ENCODE assay signal across 18 cellular contexts in genomic region chr1:29985376-29985945, GRCh38.
DNase-seq lines count a peak whose midpoint lies in the region; ATAC-seq and TF ChIP-seq lines count a peak whose summit lies in the region.
"Had no signal": no experiment of that assay in that cellular context is flagged by ENCODE, and none has a peak within 500 bp of the region (broad histone marks: within the 10 kb centered on the region; RNA-seq: fewer than 3 reads in every experiment).

No MANE protein-coding gene starts in this region.

- no peaks in the 10 kb centered on the region for H3K9me3 ChIP-seq in smooth muscle cell (replicated peaks; ENCODE audit: low read depth)

- no peaks in the 10 kb centered on the region for H3K36me3 ChIP-seq in mesendoderm (ENCODE audit: control insufficient read depth, insufficient read depth, low read length)
- H3K36me3 ChIP-seq in smooth muscle cell (ENCODE audit: low read depth): no peaks in the 10 kb centered on the region

- no peak overlapping the region for H2BK15ac ChIP-seq in mesendoderm (replicated peaks; ENCODE audit: low read depth)

- H3K79me1 ChIP-seq in mesendoderm (ENCODE audit: low read length): no peaks in the 10 kb centered on the region

- no peak for ATAC-seq in activated CD8-positive, alpha-beta memory T cell treated with anti-CD3 and anti-CD28 coated beads, Interleukin-2, amount 10 ng/mL, durations not matched to agents 7 days and 5 days
- ATAC-seq in HG03175 (IDR thresholded peaks at IDR 0.05; ENCODE audit: unreplicated experiment): no peak
- ATAC-seq: Panc1 had no signal

- H2BK5ac ChIP-seq in mesendoderm (ENCODE audit: low read length): no peak overlapping the region

- peak; percentile 33 for DNase-seq in activated CD8-positive, alpha-beta memory T cell treated with anti-CD3 and anti-CD28 coated beads, Interleukin-2, amount 10 ng/mL, durations not matched to agents 7 days and 5 days
- no peak for DNase-seq in activated CD8-positive, alpha-beta memory T cell treated with anti-CD3 and anti-CD28 coated beads for 24 hours
- DNase-seq in mesendoderm: no peak
- no peak for DNase-seq in NCI-H82 (lab: John Stamatoyannopoulos, UW)
- no peak for DNase-seq in smooth muscle cell (lab: John Stamatoyannopoulos, UW; ENCODE audit: unreplicated experiment)
- DNase-seq in NCI-H2107 treated with DMSO at 0.1 percent for 48 hours (lab: John Stamatoyannopoulos, UW; ENCODE audit: unreplicated experiment): no peak
- DNase-seq: CD4-positive, CD25-positive, alpha-beta regulatory T cell; GM23248; KBM-7; NCI-H1048; NCI-H146; NCI-H2081 treated with DMSO at 0.1 percent for 48 hours; NCI-H345 had no signal

- CTCF ChIA-PET in activated CD8-positive, alpha-beta memory T cell treated with anti-CD3 and anti-CD28 coated beads, Interleukin-2, amount 10 ng/mL, durations not matched to agents 7 days and 5 days (lab: Charles Lee): no interaction called here

- H3K36me3 Mint-ChIP-seq in activated CD8-positive, alpha-beta memory T cell treated with anti-CD3 and anti-CD28 coated beads, Interleukin-2, amount 10 ng/mL, durations not matched to agents 7 days and 5 days: no peaks in the 10 kb centered on the region
- H3K36me3 Mint-ChIP-seq in dendritic cell treated with granulocyte-macrophage colony-stimulating factor and Interleukin-4, amounts not matched to agents 40 ng/mL and 50 ng/mL, for 4 days (ENCODE audit: low read depth): no peaks in the 10 kb centered on the region
- H3K36me3 Mint-ChIP-seq: CD4-positive, CD25-positive, alpha-beta regulatory T cell had no signal

- no CpG with 5 or more reads among the region's 9 CpGs for WGBS in mesendoderm (ENCODE audit: extremely low coverage, insufficient coverage, low lambda C conversion rate)
- WGBS in smooth muscle cell (ENCODE audit: low lambda C conversion rate): 88% methylated on average over 9 of the region's 9 CpGs

- no peaks in the 10 kb centered on the region for H3K27me3 Mint-ChIP-seq in activated CD8-positive, alpha-beta memory T cell treated with anti-CD3 and anti-CD28 coated beads, Interleukin-2, amount 10 ng/mL, durations not matched to agents 7 days and 5 days
- H3K27me3 Mint-ChIP-seq in dendritic cell treated with granulocyte-macrophage colony-stimulating factor and Interleukin-4, amounts not matched to agents 40 ng/mL and 50 ng/mL, for 4 days: peaks cover 17% of the 10 kb centered on the region
- H3K27me3 Mint-ChIP-seq: CD4-positive, CD25-positive, alpha-beta regulatory T cell had no signal

- H3K18ac ChIP-seq in mesendoderm (ENCODE audit: low read length): no peak overlapping the region

- no peak overlapping the region for H3K9ac ChIP-seq in mesendoderm (ENCODE audit: low read length)
- H3K9ac ChIP-seq in smooth muscle cell (ENCODE audit: low read depth): no peak overlapping the region
- H3K9ac ChIP-seq: GM23248 had no signal

- H3K4ac ChIP-seq in mesendoderm (ENCODE audit: low read depth, low read length): peak overlapping the region; percentile 57

- no peak overlapping the region for H3K4me3 ChIP-seq in mesendoderm (ENCODE audit: low read length)
- no peak overlapping the region for H3K4me3 ChIP-seq in smooth muscle cell
- H3K4me3 ChIP-seq: GM23248, SK-N-MC had no signal

- no peak overlapping the region for H2AFZ ChIP-seq in smooth muscle cell (ENCODE audit: low read depth)
- H2AFZ ChIP-seq: GM23248 had no signal

- no peak overlapping the region for H3K4me2 ChIP-seq in mesendoderm (ENCODE audit: low read length)
- H3K4me2 ChIP-seq in smooth muscle cell: no peak overlapping the region

- H2AK5ac ChIP-seq in mesendoderm (ENCODE audit: low read length): no peak overlapping the region

- TF ChIP-seq CTCF in smooth muscle cell (IDR thresholded peaks at IDR 0.05; ENCODE audit: borderline replicate concordance, insufficient read depth, poor library complexity, severe bottlenecking): no peak

- H3K4me1 Mint-ChIP-seq in activated CD8-positive, alpha-beta memory T cell treated with anti-CD3 and anti-CD28 coated beads, Interleukin-2, amount 10 ng/mL, durations not matched to agents 7 days and 5 days: no peaks in the 10 kb centered on the region
- H3K4me1 Mint-ChIP-seq in dendritic cell treated with granulocyte-macrophage colony-stimulating factor and Interleukin-4, amounts not matched to agents 40 ng/mL and 50 ng/mL, for 4 days (ENCODE audit: low read depth): peaks cover 32% of the 10 kb centered on the region

- no peak overlapping the region for H4K8ac ChIP-seq in mesendoderm (ENCODE audit: low read depth, low read length)

- no peak overlapping the region for H3K4me3 Mint-ChIP-seq in activated CD8-positive, alpha-beta memory T cell treated with anti-CD3 and anti-CD28 coated beads, Interleukin-2, amount 10 ng/mL, durations not matched to agents 7 days and 5 days
- no peak overlapping the region for H3K4me3 Mint-ChIP-seq in dendritic cell treated with granulocyte-macrophage colony-stimulating factor and Interleukin-4, amounts not matched to agents 40 ng/mL and 50 ng/mL, for 4 days
- H3K4me3 Mint-ChIP-seq: CD4-positive, CD25-positive, alpha-beta regulatory T cell had no signal

- H3K27ac Mint-ChIP-seq in activated CD8-positive, alpha-beta memory T cell treated with anti-CD3 and anti-CD28 coated beads, Interleukin-2, amount 10 ng/mL, durations not matched to agents 7 days and 5 days: no peak overlapping the region
- H3K27ac Mint-ChIP-seq in dendritic cell treated with granulocyte-macrophage colony-stimulating factor and Interleukin-4, amounts not matched to agents 40 ng/mL and 50 ng/mL, for 4 days: peak overlapping the region; percentile 81
- H3K27ac Mint-ChIP-seq: CD4-positive, CD25-positive, alpha-beta regulatory T cell had no signal

- H3K56ac ChIP-seq in mesendoderm (ENCODE audit: low read length): no peak overlapping the region

- H4K20me1 ChIP-seq in smooth muscle cell (ENCODE audit: low read depth): no peaks in the 10 kb centered on the region

- no peak overlapping the region for H3K23ac ChIP-seq in mesendoderm (ENCODE audit: low read length)

- no peak overlapping the region for H3K27ac ChIP-seq in mesendoderm (ENCODE audit: low read depth, low read length)
- no peak overlapping the region for H3K27ac ChIP-seq in smooth muscle cell (ENCODE audit: low read depth)
- H3K27ac ChIP-seq: GM23248, HL-60, SK-N-MC had no signal

- H3K79me2 ChIP-seq in mesendoderm (ENCODE audit: control insufficient read depth, insufficient read depth, low read length): no peaks in the 10 kb centered on the region
- no peaks in the 10 kb centered on the region for H3K79me2 ChIP-seq in smooth muscle cell (ENCODE audit: low read depth)

- no peaks in the 10 kb centered on the region for H3K9me3 Mint-ChIP-seq in activated CD8-positive, alpha-beta memory T cell treated with anti-CD3 and anti-CD28 coated beads, Interleukin-2, amount 10 ng/mL, durations not matched to agents 7 days and 5 days (ENCODE audit: low read depth)
- no peaks in the 10 kb centered on the region for H3K9me3 Mint-ChIP-seq in dendritic cell treated with granulocyte-macrophage colony-stimulating factor and Interleukin-4, amounts not matched to agents 40 ng/mL and 50 ng/mL, for 4 days

- H3F3A ChIP-seq in smooth muscle cell (ENCODE audit: low read depth): no peaks in the 10 kb centered on the region

- no peak overlapping the region for H2BK120ac ChIP-seq in mesendoderm (ENCODE audit: low read depth, low read length)

- H3K4me1 ChIP-seq in mesendoderm (ENCODE audit: control insufficient read depth, low read depth, low read length): peaks cover 4% of the 10 kb centered on the region
- H3K4me1 ChIP-seq in smooth muscle cell (ENCODE audit: low read depth): peaks cover 4% of the 10 kb centered on the region

- no peak overlapping the region for H4K5ac ChIP-seq in mesendoderm (ENCODE audit: low read length)

- intact Hi-C loops in dendritic cell treated with granulocyte-macrophage colony-stimulating factor and Interleukin-4, amounts not matched to agents 40 ng/mL and 50 ng/mL, for 4 days (cut with micrococcal nuclease): no loop called here

- H3K27me3 ChIP-seq in mesendoderm (ENCODE audit: insufficient read depth, low read length, poor library complexity): no peaks in the 10 kb centered on the region
- H3K27me3 ChIP-seq in smooth muscle cell (ENCODE audit: low read depth): no peaks in the 10 kb centered on the region
